2 cellular contexts compared by ENCODE assay signal in genomic region chrX:70274029-70274428, GRCh38.
A peak's percentile ranks its signal among the peaks of the same experiment; 100 is the strongest.
TF ChIP-seq lines count a peak whose summit lies in the region.

No MANE protein-coding gene starts in this region.

TF ChIP-seq in HEK293T, 16 proteins besides CTCF, POLR2A, EP300 and RAD21:
- TF ChIP-seq ZNF384 (IDR thresholded peaks at IDR 0.05): peak; percentile 78

TF ChIP-seq in K562, 482 proteins besides CTCF, POLR2A, EP300 and RAD21:
- TF ChIP-seq ZNF384 (IDR thresholded peaks at IDR 0.05; ENCODE audit: low read depth, low read length): peak; percentile 58; the same call in 1 of the 2 replicates
